Comparison of ENCODE assay signal across 17 cellular contexts in the genomic region with DNA sequence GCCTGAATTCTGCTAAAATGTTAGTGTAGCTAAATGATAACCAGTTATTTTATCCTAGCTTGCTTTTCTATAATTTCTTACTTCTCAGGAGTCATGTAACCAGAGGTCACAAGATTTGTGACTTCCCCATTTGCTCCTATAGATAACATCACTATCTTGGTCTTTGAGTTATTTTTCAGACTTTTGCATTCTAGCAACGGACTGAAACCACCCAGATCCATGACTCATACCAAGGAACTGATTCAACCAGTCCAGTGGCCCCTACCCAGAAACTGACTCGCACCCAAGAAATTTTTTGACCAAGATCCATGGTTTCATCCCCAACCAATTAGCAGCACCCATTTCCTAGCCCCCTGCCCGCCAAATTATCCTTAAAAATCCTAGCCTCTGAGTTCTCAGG. TPM values are rescaled to one million over a fixed set of nuclear protein-coding genes. Genes with fewer than 3 reads are reported as not detected.
A peak's percentile ranks its signal among the peaks of the same experiment; 100 is the strongest.
DNase-seq lines count a peak whose midpoint lies in the region; ATAC-seq and TF ChIP-seq lines count a peak whose summit lies in the region.
"Had no signal": no experiment of that assay in that cellular context is flagged by ENCODE, and none has a peak within 500 bp of the region (broad histone marks: within the 10 kb centered on the region; RNA-seq: fewer than 3 reads in every experiment).

No MANE protein-coding gene starts in this region.

- H3K27me3 ChIP-seq in SK-N-SH (ENCODE audit: insufficient read depth), result no peaks in the 10 kb centered on the region; the same call in 1 of the 2 replicates
- no peaks in the 10 kb centered on the region for H3K27me3 ChIP-seq in esophagus muscularis mucosa
- H3K27me3 ChIP-seq: gastroesophageal sphincter, left lung, thyroid gland had no signal

- TF ChIP-seq RAD21 in SK-N-SH (IDR thresholded peaks at IDR 0.05; ENCODE audit: low read length), result no peak

- TF ChIP-seq EP300 in SK-N-SH (IDR thresholded peaks at IDR 0.05; ENCODE audit: borderline replicate concordance in 1 of 2, low read depth in 1 of 2, low read length in 1 of 2), result no peak
- TF ChIP-seq EP300 in esophagus muscularis mucosa (IDR thresholded peaks at IDR 0.05), result no peak

- H3K4me2 ChIP-seq in SK-N-SH, result no peak overlapping the region

- H3K4me1 ChIP-seq in SK-N-SH (ENCODE audit: control insufficient read depth in 1 of 2, insufficient read depth in 2 of 2, low read depth in 1 of 2, low read length in 1 of 2) (no peaks in the 10 kb centered on the region), esophagus muscularis mucosa (no peaks in the 10 kb centered on the region)
- H3K4me1 ChIP-seq: gastroesophageal sphincter, left lung, thyroid gland had no signal

- no peaks in the 10 kb centered on the region for H3K9me2 ChIP-seq in SK-N-SH

- H3K79me2 ChIP-seq in SK-N-SH (ENCODE audit: insufficient read depth), result no peaks in the 10 kb centered on the region

- intact Hi-C loops in esophagus muscularis mucosa (cut with DNase I), result no loop called here

- WGBS in SK-N-SH (ENCODE audit: low lambda C conversion rate), result 1% methylated on average over 3 of the region's 3 CpGs
- WGBS in esophagus muscularis mucosa, result 60% methylated on average over 3 of the region's 3 CpGs

- no peak overlapping the region for H3K9ac ChIP-seq in SK-N-SH

- H3F3A ChIP-seq in SK-N-SH (replicated peaks; ENCODE audit: insufficient read depth), result no peaks in the 10 kb centered on the region

- no peak overlapping the region for H3K4me3 ChIP-seq in SK-N-SH (ENCODE audit: low read depth in 2 of 2, low read length in 1 of 2)
- no peak overlapping the region for H3K4me3 ChIP-seq in esophagus muscularis mucosa
- H3K4me3 ChIP-seq: gastroesophageal sphincter, left lung, thyroid gland had no signal

- POLR2A ChIA-PET in SK-N-SH (lab: Yijun Ruan, JAX), result no interaction called here
- POLR2A ChIA-PET in RWPE1 (lab: Yijun Ruan, JAX; ENCODE audit: low non-redundant PET), result no interaction called here

- H3K36me3 Mint-ChIP-seq in stimulated activated effector memory CD8-positive, alpha-beta T cell treated with anti-CD3 and anti-CD28 coated beads, Interleukin-12 subunit alpha, Interleukin-12 subunit beta, amount 100 ng/mL, for 72 hours, result no peaks in the 10 kb centered on the region

- TF ChIP-seq CTCF in SK-N-SH (IDR thresholded peaks at IDR 0.05), result no peak
- TF ChIP-seq CTCF in RWPE1 (conservative IDR thresholded peaks at IDR 0.05; ENCODE audit: low read depth), result no peak
- no peak for TF ChIP-seq CTCF in esophagus muscularis mucosa (IDR thresholded peaks at IDR 0.05)

- no peaks in the 10 kb centered on the region for H3K4me1 Mint-ChIP-seq in stimulated activated effector memory CD8-positive, alpha-beta T cell treated with anti-CD3 and anti-CD28 coated beads, Interleukin-12 subunit alpha, Interleukin-12 subunit beta, amount 100 ng/mL, for 72 hours
- H3K4me1 Mint-ChIP-seq: central memory CD8-positive, alpha-beta T cell; nephron had no signal

- H3K27ac ChIP-seq in SK-N-SH (ENCODE audit: low read depth in 2 of 2, low read length in 1 of 2), result no peak overlapping the region
- no peak overlapping the region for H3K27ac ChIP-seq in RWPE1
- H3K27ac ChIP-seq in epithelial cell of prostate, result peak overlapping the region; percentile 29
- H3K27ac ChIP-seq in esophagus muscularis mucosa (replicated peaks in 1 of 4), result no peak overlapping the region
- H3K27ac ChIP-seq: gastroesophageal sphincter, left lung, thyroid gland had no signal

- H3K9me3 Mint-ChIP-seq in stimulated activated effector memory CD8-positive, alpha-beta T cell treated with anti-CD3 and anti-CD28 coated beads, Interleukin-12 subunit alpha, Interleukin-12 subunit beta, amount 100 ng/mL, for 72 hours, result no peaks in the 10 kb centered on the region
- H3K9me3 Mint-ChIP-seq: central memory CD8-positive, alpha-beta T cell; nephron had no signal

- no peak for TF ChIP-seq POLR2A in esophagus muscularis mucosa (IDR thresholded peaks at IDR 0.05; ENCODE audit: low read depth)

- no peak overlapping the region for H3K4me3 Mint-ChIP-seq in stimulated activated effector memory CD8-positive, alpha-beta T cell treated with anti-CD3 and anti-CD28 coated beads, Interleukin-12 subunit alpha, Interleukin-12 subunit beta, amount 100 ng/mL, for 72 hours
- H3K4me3 Mint-ChIP-seq: central memory CD8-positive, alpha-beta T cell; nephron had no signal

- CTCF ChIA-PET in SK-N-SH (lab: Yijun Ruan, JAX) (no interaction called here), RWPE1 (lab: Yijun Ruan, JAX) (interaction anchor here (0.5 kb wide), 1 partner anchor 1848 kb away, joined by 3 read pairs; no protein-coding TSS in a partner anchor)

- no peak for ATAC-seq in SK-N-SH treated with all-trans-retinoic acid at 6 μM for 48 hours
- ATAC-seq in HG03469 (IDR thresholded peaks at IDR 0.05; ENCODE audit: unreplicated experiment), result no peak
- no peak for ATAC-seq in GM21528 (IDR thresholded peaks at IDR 0.05; ENCODE audit: low FRiP score, unreplicated experiment)
- no peak for ATAC-seq in stimulated activated effector memory CD8-positive, alpha-beta T cell treated with anti-CD3 and anti-CD28 coated beads, Interleukin-12 subunit alpha, Interleukin-12 subunit beta, amount 100 ng/mL, for 72 hours
- ATAC-seq: gastroesophageal sphincter, left lung, Right ventricle myocardium inferior had no signal

- H2AFZ ChIP-seq in SK-N-SH (ENCODE audit: low read depth), result 0 out of 2 replicates have a peak overlapping the region, but pooled peaks have one; percentile 29

- H3K9me3 ChIP-seq in SK-N-SH (no peaks in the 10 kb centered on the region; the same call in 1 of the 2 replicates), esophagus muscularis mucosa (no peaks in the 10 kb centered on the region)
- H3K9me3 ChIP-seq: gastroesophageal sphincter, thyroid gland had no signal

- H3K27ac Mint-ChIP-seq in stimulated activated effector memory CD8-positive, alpha-beta T cell treated with anti-CD3 and anti-CD28 coated beads, Interleukin-12 subunit alpha, Interleukin-12 subunit beta, amount 100 ng/mL, for 72 hours, result no peak overlapping the region
- H3K27ac Mint-ChIP-seq: nephron had no signal

- no peaks in the 10 kb centered on the region for H3K36me3 ChIP-seq in SK-N-SH (replicated peaks in 1 of 2; ENCODE audit: control insufficient read depth in 1 of 2, insufficient read depth in 2 of 2, low read length in 1 of 2)
- H3K36me3 ChIP-seq in esophagus muscularis mucosa, result no peaks in the 10 kb centered on the region
- H3K36me3 ChIP-seq: gastroesophageal sphincter, left lung, thyroid gland had no signal

- no peaks in the 10 kb centered on the region for H4K20me1 ChIP-seq in SK-N-SH (ENCODE audit: insufficient read depth)

- DNase-seq in SK-N-SH (no peak), RWPE1 (ENCODE audit: low spot score) (peak; percentile 25), epithelial cell of prostate (ENCODE audit: low read depth, low spot score) (no peak), esophagus muscularis mucosa (ENCODE audit: extremely low spot score) (no peak)
- DNase-seq in stimulated activated effector memory CD8-positive, alpha-beta T cell treated with anti-CD3 and anti-CD28 coated beads, Interleukin-12 subunit alpha, Interleukin-12 subunit beta, amount 100 ng/mL, for 72 hours (ENCODE audit: low spot score in 2 of 2), result no peak
- DNase-seq: 8988T; activated T-cell treated with anti-CD3 and anti-CD28 coated beads, Interleukin-2, amount 50 U/mL, for 48 hours; left lung; thyroid gland had no signal

TF ChIP-seq in SK-N-SH, 30 proteins besides CTCF, POLR2A, EP300 and RAD21:
- TF ChIP-seq SMC3 (IDR thresholded peaks at IDR 0.05; ENCODE audit: low read depth, low read length), result no peak
- 0 out of 2 replicates have a peak, but pooled peaks have one; percentile 19 for TF ChIP-seq FOSL2 (IDR thresholded peaks at IDR 0.05; ENCODE audit: borderline replicate concordance, low read depth)

TF ChIP-seq in SK-N-SH treated with all-trans-retinoic acid at 6 μM for 48 hours, 23 proteins besides CTCF, POLR2A, EP300 and RAD21 (continues in another document):
- TF ChIP-seq ZNF565 (CRISPR knock-in tag; conservative IDR thresholded peaks at IDR 0.05; ENCODE audit: low read depth), result no peak
- TF ChIP-seq, protein P1, sequence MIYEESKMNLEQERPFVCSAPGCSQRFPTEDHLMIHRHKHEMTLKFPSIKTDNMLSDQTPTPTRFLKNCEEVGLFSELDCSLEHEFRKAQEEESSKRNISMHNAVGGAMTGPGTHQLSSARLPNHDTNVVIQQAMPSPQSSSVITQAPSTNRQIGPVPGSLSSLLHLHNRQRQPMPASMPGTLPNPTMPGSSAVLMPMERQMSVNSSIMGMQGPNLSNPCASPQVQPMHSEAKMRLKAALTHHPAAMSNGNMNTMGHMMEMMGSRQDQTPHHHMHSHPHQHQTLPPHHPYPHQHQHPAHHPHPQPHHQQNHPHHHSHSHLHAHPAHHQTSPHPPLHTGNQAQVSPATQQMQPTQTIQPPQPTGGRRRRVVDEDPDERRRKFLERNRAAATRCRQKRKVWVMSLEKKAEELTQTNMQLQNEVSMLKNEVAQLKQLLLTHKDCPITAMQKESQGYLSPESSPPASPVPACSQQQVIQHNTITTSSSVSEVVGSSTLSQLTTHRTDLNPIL (CRISPR knock-in tag; IDR thresholded peaks at IDR 0.05; ENCODE audit: low read depth), result no peak
- TF ChIP-seq PATZ1 (CRISPR knock-in tag; IDR thresholded peaks at IDR 0.05; ENCODE audit: borderline replicate concordance), result no peak
- TF ChIP-seq BACH2 (CRISPR knock-in tag; IDR thresholded peaks at IDR 0.05; ENCODE audit: borderline replicate concordance), result no peak
- TF ChIP-seq ZC3H10 (CRISPR knock-in tag; IDR thresholded peaks at IDR 0.05), result no peak

RNA-seq across cellular contexts. Expression of gene IQCM, which starts 50.0 kb away (rescaled TPM):
- not detected in 2 replicates for polyA plus RNA-seq in SK-N-SH (2012; rRNA removed)
- polyA plus RNA-seq in SK-N-SH (2012; cell fraction: cytosol; rRNA removed), result not detected in 2 replicates
- polyA plus RNA-seq in SK-N-SH (2012; cell fraction: nucleus; rRNA removed), result not detected in 2 replicates
- total RNA-seq in esophagus muscularis mucosa, result not detected
- total RNA-seq: gastroesophageal sphincter, left lung, Right ventricle myocardium inferior, skeletal muscle tissue, thyroid gland had no signal
